Comparison of ENCODE assay signal across 20 cellular contexts in the genomic region with DNA sequence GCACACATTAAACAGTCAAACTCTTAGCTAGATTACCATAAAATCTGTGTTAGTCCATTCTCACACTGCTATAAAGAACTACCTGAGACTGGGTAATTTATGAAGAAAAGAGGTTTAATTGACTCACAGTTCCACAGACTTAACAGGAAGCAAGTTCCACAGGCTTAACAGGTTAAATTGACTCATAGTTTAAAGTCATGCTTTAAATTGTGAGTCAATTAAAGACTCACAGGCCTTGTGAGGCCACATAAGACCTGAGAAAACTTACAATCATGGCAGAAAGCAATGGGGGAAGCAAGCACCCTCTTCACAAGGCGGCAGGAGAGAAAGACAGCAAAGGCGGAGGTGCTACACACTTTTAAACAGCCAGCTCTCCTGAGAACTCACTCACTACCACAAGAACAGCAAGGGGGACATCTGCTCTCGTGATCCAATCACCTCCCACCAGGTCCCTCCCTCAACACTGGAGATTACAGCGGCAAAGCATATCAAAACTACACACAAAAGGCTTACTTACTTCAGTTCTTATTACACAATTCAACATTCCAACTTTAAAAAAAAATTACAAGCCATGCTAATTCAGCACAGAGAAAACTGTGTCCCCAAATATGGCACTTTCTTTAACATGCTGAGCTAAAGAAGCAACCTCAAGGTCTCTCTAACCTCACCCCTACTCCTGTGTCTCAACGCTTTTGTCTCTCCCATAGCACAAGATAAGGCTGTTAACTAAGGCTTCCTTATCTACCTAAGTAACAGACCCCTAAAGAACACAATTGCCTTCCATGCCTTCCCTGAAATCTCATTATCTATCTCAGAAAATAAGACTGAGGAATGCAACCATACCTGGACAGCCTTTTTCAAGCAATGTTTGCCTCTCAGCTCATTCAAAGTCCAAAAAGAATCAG.
DNase-seq lines count a peak whose midpoint lies in the region; ATAC-seq and TF ChIP-seq lines count a peak whose summit lies in the region.
"Had no signal": no experiment of that assay in that cellular context is flagged by ENCODE, and none has a peak within 500 bp of the region (broad histone marks: within the 10 kb centered on the region; RNA-seq: fewer than 3 reads in every experiment).

No MANE protein-coding gene starts in this region.

- H4K91ac ChIP-seq in IMR-90 (ENCODE audit: insufficient read depth, low read depth, low read length) = no peak overlapping the region

- peaks cover 4% of the 10 kb centered on the region for H3K4me1 Mint-ChIP-seq in nephron
- H3K4me1 Mint-ChIP-seq: CD8-positive, alpha-beta memory T cell had no signal

- H3K9me3 Mint-ChIP-seq in nephron = no peaks in the 10 kb centered on the region

- intact Hi-C loops in IMR-90 (cut with micrococcal nuclease) = no loop called here
- intact Hi-C loops in dorsolateral prefrontal cortex (cut with DNase I) = no loop called here

- no peak for TF ChIP-seq POLR2A in IMR-90 (IDR thresholded peaks at IDR 0.05; ENCODE audit: low read depth, low read length)

- H3K9me3 ChIP-seq in IMR-90 (ENCODE audit: control insufficient read depth, insufficient read depth, low read length) = no peaks in the 10 kb centered on the region
- H3K9me3 ChIP-seq: heart left ventricle, right atrium auricular region, stomach, uterus had no signal

- CTCF ChIA-PET in IMR-90 (lab: Yijun Ruan, JAX) = interaction anchor here (1.1 kb wide), 1 partner anchor 88 kb away, joined by 3 read pairs; no protein-coding TSS in a partner anchor

- in situ Hi-C loops in IMR-90 (cut with MboI; ENCODE audit: low sequenced_read_pairs) = no loop called here

- 86% methylated on average over 2 of the region's 5 CpGs; no CpG with 5 or more reads in 1 of the 2 experiments for WGBS in IMR-90 (ENCODE audit: extremely low coverage in 2 of 2, insufficient read length in 1 of 2), 2 experiments

- peak overlapping the region; percentile 76; the same call in 1 of the 2 replicates for H3K18ac ChIP-seq in IMR-90 (ENCODE audit: low read depth, low read length)

- H3K4me3 ChIP-seq in IMR-90 (ENCODE audit: insufficient read depth, low read depth, low read length) = no peak overlapping the region
- no peak overlapping the region for H3K4me3 ChIP-seq in choroid plexus epithelial cell (ENCODE audit: low read depth, low read length)
- no peak overlapping the region for H3K4me3 ChIP-seq in dorsolateral prefrontal cortex
- H3K4me3 ChIP-seq: heart left ventricle, right atrium auricular region, stomach, uterus had no signal

- TF ChIP-seq RAD21 in IMR-90 (IDR thresholded peaks at IDR 0.05; ENCODE audit: low read length) = no peak

- no peak overlapping the region for H3K4me3 Mint-ChIP-seq in nephron
- H3K4me3 Mint-ChIP-seq: CD8-positive, alpha-beta memory T cell had no signal

- TF ChIP-seq CTCF in IMR-90 (conservative IDR thresholded peaks at IDR 0.05; ENCODE audit: low read depth, low read length) = no peak
- TF ChIP-seq CTCF in choroid plexus epithelial cell (conservative IDR thresholded peaks at IDR 0.05; ENCODE audit: low read depth, low read length) = no peak
- TF ChIP-seq CTCF in nephron (IDR thresholded peaks at IDR 0.05; ENCODE audit: unreplicated experiment in 3 of 3) = no peak
- no peak for TF ChIP-seq CTCF in dorsolateral prefrontal cortex (IDR thresholded peaks at IDR 0.05 in 54 of 56, conservative IDR thresholded peaks at IDR 0.05 in 2 of 56; ENCODE audit: low read depth in 1 of 56, partially characterized antibody in 56 of 56)

- ATAC-seq in IMR-90 (ENCODE audit: low read depth) (no peak), GM21737 (IDR thresholded peaks at IDR 0.05; ENCODE audit: unreplicated experiment) (no peak)
- ATAC-seq: heart left ventricle had no signal

- peak overlapping the region; percentile 56 for H2AK5ac ChIP-seq in IMR-90 (ENCODE audit: low read depth, low read length)

- no peak overlapping the region for H2BK5ac ChIP-seq in IMR-90 (ENCODE audit: low read depth, low read length, poor library complexity, severe bottlenecking)

- H3K9me1 ChIP-seq in IMR-90 (ENCODE audit: insufficient read depth, low read length) = no peaks in the 10 kb centered on the region

- no peak overlapping the region for H3K23ac ChIP-seq in IMR-90 (ENCODE audit: low read depth, low read length)

- BruUV-seq in IMR-90 (replicated peaks; lab: Mats Ljungman, UMichigan) = no TSS peak

- no peaks in the 10 kb centered on the region for H3K36me3 Mint-ChIP-seq in nephron (ENCODE audit: low read depth)
- H3K36me3 Mint-ChIP-seq: CD8-positive, alpha-beta memory T cell had no signal

- POLR2A ChIA-PET in IMR-90 (lab: Charles Lee; ENCODE audit: unreplicated experiment) = no interaction called here

- H2BK120ac ChIP-seq in IMR-90 (ENCODE audit: low read depth, low read length) = no peak overlapping the region

- H3K4me2 ChIP-seq in IMR-90 (ENCODE audit: low read depth, low read length) = no peak overlapping the region
- H3K4me2 ChIP-seq: KMS-11 had no signal

- H2BK20ac ChIP-seq in IMR-90 (ENCODE audit: low read depth, low read length) = peak overlapping the region; percentile 31; the same call in 1 of the 2 replicates

- H3K27ac ChIP-seq in IMR-90 (ENCODE audit: insufficient read depth, low read length) (no peak overlapping the region), dorsolateral prefrontal cortex (no peak overlapping the region)
- H3K27ac ChIP-seq: heart left ventricle, KMS-11, right atrium auricular region, stomach, uterus had no signal

- peak overlapping the region; percentile 15; the same call in 1 of the 3 replicates for H2BK15ac ChIP-seq in IMR-90 (ENCODE audit: low read depth, low read length)

- no peak overlapping the region for H3K9ac ChIP-seq in IMR-90 (ENCODE audit: low read depth, low read length)
- H3K9ac ChIP-seq: KMS-11 had no signal

- H3K27ac Mint-ChIP-seq in nephron = peak overlapping the region in 2 of 3 experiments; percentile 20 to 25
- H3K27ac Mint-ChIP-seq: CD8-positive, alpha-beta memory T cell had no signal

- peak overlapping the region; percentile 38; the same call in 1 of the 2 replicates for H4K5ac ChIP-seq in IMR-90 (ENCODE audit: low read depth, low read length)

- no peak overlapping the region for H3K4ac ChIP-seq in IMR-90 (ENCODE audit: low read depth, low read length)

- H3K27me3 ChIP-seq in IMR-90 (ENCODE audit: control insufficient read depth, insufficient read depth, low read length) (no peaks in the 10 kb centered on the region), dorsolateral prefrontal cortex (no peaks in the 10 kb centered on the region)
- H3K27me3 ChIP-seq: heart left ventricle, right atrium auricular region, stomach, uterus had no signal

- H3K36me3 ChIP-seq in IMR-90 (ENCODE audit: control insufficient read depth, insufficient read depth, low read length) = no peaks in the 10 kb centered on the region
- H3K36me3 ChIP-seq: heart left ventricle, right atrium auricular region, stomach, uterus had no signal

- peaks cover 3% of the 10 kb centered on the region for H3K27me3 Mint-ChIP-seq in nephron (ENCODE audit: low read depth)
- H3K27me3 Mint-ChIP-seq: CD8-positive, alpha-beta memory T cell had no signal

- dilution Hi-C loops in IMR-90 (cut with HindIII; ENCODE audit: low sequenced_read_pairs, unreplicated experiment) = no loop called here

- peaks cover 2% of the 10 kb centered on the region; the same call in 1 of the 2 replicates for H3K4me1 ChIP-seq in IMR-90 (ENCODE audit: control insufficient read depth, insufficient read depth, low read length)
- H3K4me1 ChIP-seq: heart left ventricle, right atrium auricular region, stomach, uterus had no signal

- no peaks in the 10 kb centered on the region for H3K79me1 ChIP-seq in IMR-90 (ENCODE audit: low read depth in 1 of 2, low read length in 2 of 2)

- DNase-seq in Daoy (ENCODE audit: low read depth) = peak; percentile 3
- DNase-seq in IMR-90 = peak; percentile 62
- DNase-seq in choroid plexus epithelial cell (ENCODE audit: low read depth) = peak; percentile 18
- DNase-seq in pons (ENCODE audit: low spot score) = no peak
- no peak for DNase-seq in dorsolateral prefrontal cortex
- no peak for DNase-seq in dedifferentiated amniotic fluid mesenchymal stem cell (ENCODE audit: extremely low spot score)
- DNase-seq: activated naive CD4-positive, alpha-beta T cell; activated T-cell treated with anti-CD3 and anti-CD28 coated beads for 4 hours; CD8-positive, alpha-beta memory T cell; cortex of kidney; heart left ventricle; islet precursor cell; NCI-H1105; NCI-H2171; stomach; uterus had no signal

- H3K14ac ChIP-seq in IMR-90 (replicated peaks; ENCODE audit: low read depth, low read length) = no peak overlapping the region

- H2AK9ac ChIP-seq in IMR-90 (replicated peaks; ENCODE audit: low read depth, low read length, poor library complexity) = no peak overlapping the region

- H4K20me1 ChIP-seq in IMR-90 (ENCODE audit: insufficient read depth, low read length) = no peaks in the 10 kb centered on the region

- H3K56ac ChIP-seq in IMR-90 (ENCODE audit: extremely low read depth, insufficient read depth, low read length) = no peak overlapping the region

- H4K8ac ChIP-seq in IMR-90 (ENCODE audit: low read depth in 2 of 2, low read length in 2 of 2) = peak overlapping the region; percentile 27; a peak in 1 of 4 replicates

- H2AFZ ChIP-seq in IMR-90 (replicated peaks; ENCODE audit: low read length, poor library complexity) = peak overlapping the region; percentile 26

TF ChIP-seq in IMR-90, 13 proteins besides CTCF, POLR2A, EP300 and RAD21 (continues in another document):
- TF ChIP-seq, protein P1, sequence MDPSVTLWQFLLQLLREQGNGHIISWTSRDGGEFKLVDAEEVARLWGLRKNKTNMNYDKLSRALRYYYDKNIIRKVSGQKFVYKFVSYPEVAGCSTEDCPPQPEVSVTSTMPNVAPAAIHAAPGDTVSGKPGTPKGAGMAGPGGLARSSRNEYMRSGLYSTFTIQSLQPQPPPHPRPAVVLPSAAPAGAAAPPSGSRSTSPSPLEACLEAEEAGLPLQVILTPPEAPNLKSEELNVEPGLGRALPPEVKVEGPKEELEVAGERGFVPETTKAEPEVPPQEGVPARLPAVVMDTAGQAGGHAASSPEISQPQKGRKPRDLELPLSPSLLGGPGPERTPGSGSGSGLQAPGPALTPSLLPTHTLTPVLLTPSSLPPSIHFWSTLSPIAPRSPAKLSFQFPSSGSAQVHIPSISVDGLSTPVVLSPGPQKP (IDR thresholded peaks at IDR 0.05; ENCODE audit: borderline replicate concordance, low read depth, low read length) = no peak
- TF ChIP-seq RFX5 (IDR thresholded peaks at IDR 0.05; ENCODE audit: low read depth, low read length) (no peak), RCOR1 (IDR thresholded peaks at IDR 0.05; ENCODE audit: insufficient replicate concordance, low read length) (no peak), CEBPB (IDR thresholded peaks at IDR 0.05; ENCODE audit: low read depth, low read length) (no peak), FOS (IDR thresholded peaks at IDR 0.05; ENCODE audit: low read depth, low read length) (no peak), MAFK (IDR thresholded peaks at IDR 0.05; ENCODE audit: low read depth, low read length) (no peak), NFE2L2 (IDR thresholded peaks at IDR 0.05; ENCODE audit: low read depth, low read length) (no peak), MXI1 (IDR thresholded peaks at IDR 0.05; ENCODE audit: borderline replicate concordance, low read depth, low read length) (no peak)

Comparison
In these comparisons a context has a peak if more than half of its experiments do, and no peak if none do; other contexts are left out.
1. DNase-seq: peak in Daoy (single experiment), IMR-90 (single experiment) and choroid plexus epithelial cell (single experiment); none in pons (single experiment), dorsolateral prefrontal cortex (0 of 10) and dedifferentiated amniotic fluid mesenchymal stem cell (single experiment).